ENCODE assay signal across 8 cellular contexts in the genomic region with DNA sequence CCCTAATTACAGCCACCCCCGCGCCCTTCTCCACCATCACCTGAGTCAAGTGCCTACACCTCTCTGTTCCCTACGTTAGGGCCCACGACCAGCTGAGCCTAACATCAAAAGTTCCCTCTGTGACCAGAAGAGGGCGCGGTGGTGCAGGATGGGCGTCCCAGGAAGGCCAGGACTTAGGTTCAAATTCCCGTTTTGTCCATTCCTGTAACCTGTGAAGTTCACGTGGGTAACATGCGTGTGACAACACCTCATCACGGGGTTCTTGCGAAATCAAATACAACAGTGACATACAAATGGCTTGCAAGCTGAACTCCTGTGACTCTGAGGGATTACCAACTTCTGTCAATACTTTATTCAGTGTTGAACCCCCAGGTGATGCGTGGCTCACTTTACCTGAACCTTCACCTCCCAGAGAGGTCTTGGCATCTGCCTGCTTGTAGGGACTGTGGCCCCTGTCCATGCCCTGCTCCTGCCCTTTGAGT.
DNase-seq lines count a peak whose midpoint lies in the region; ATAC-seq, FAIRE-seq and TF ChIP-seq lines count a peak whose summit lies in the region.

No MANE protein-coding gene starts in this region.

- WGBS in HepG2 (ENCODE audit: low lambda C conversion rate): 3% methylated on average over 13 of the region's 13 CpGs

- no peaks in the 10 kb centered on the region for H3K9me3 ChIP-seq in HepG2 (ENCODE audit: low read length)

- BruUV-seq in HepG2 (replicated peaks; lab: Mats Ljungman, UMichigan): no TSS peak

- no peak overlapping the region for H2AFZ ChIP-seq in HepG2 (ENCODE audit: low read length)

- no peak overlapping the region for H3K4me2 ChIP-seq in HepG2 (ENCODE audit: low read depth, low read length)

- H3K4me1 ChIP-seq in HepG2 (ENCODE audit: insufficient read depth, low read length): no peaks in the 10 kb centered on the region

- no peaks in the 10 kb centered on the region for H4K20me1 ChIP-seq in HepG2 (ENCODE audit: insufficient read depth, low read length)

- POLR2A ChIA-PET in HepG2 (lab: Yijun Ruan, JAX): no interaction called here

- ATAC-seq in HepG2: peak; percentile 90
- ATAC-seq in HG03460 (IDR thresholded peaks at IDR 0.05; ENCODE audit: unreplicated experiment): no peak
- ATAC-seq in GM21390 (IDR thresholded peaks at IDR 0.05; ENCODE audit: unreplicated experiment): no peak

- H3K27ac ChIP-seq in VCaP: no peak overlapping the region
- no peak overlapping the region for H3K27ac ChIP-seq in HepG2 (ENCODE audit: extremely low read length, insufficient read depth, low read length)

- CTCF ChIA-PET in HepG2 (lab: Yijun Ruan, JAX; ENCODE audit: low intra/inter-chr PET ratio, low total read pairs): interaction anchor here (1.2 to 2.2 kb wide), 4 partner anchors 154 to 828 kb away, joined by 3 to 25 read pairs (median 10); no protein-coding TSS in a partner anchor

- no peak overlapping the region for H3K9ac ChIP-seq in HepG2 (ENCODE audit: insufficient read depth, low read depth, low read length)

- H3K79me2 ChIP-seq in HepG2 (ENCODE audit: insufficient read depth, low read length): no peaks in the 10 kb centered on the region

- TF ChIP-seq CTCF in GM12865 (IDR thresholded peaks at IDR 0.05; ENCODE audit: insufficient read depth, low read depth, low read length, missing control alignments) (peak; percentile 84), VCaP (conservative IDR thresholded peaks at IDR 0.05) (peak; percentile 78), bronchial epithelial cell (IDR thresholded peaks at IDR 0.05; ENCODE audit: insufficient read depth, low read length, severe bottlenecking) (peak; percentile 86), HepG2 (CRISPR knock-in tag; IDR thresholded peaks at IDR 0.05) (peak; percentile 92)

- TF ChIP-seq EP300 in HepG2 (IDR thresholded peaks at IDR 0.05; ENCODE audit: low read depth in 2 of 2, low read length in 2 of 2) (peak in 1 of 2 experiments; percentile 34; a peak in 1 of 4 replicates), HepG2 (CRISPR knock-in tag; IDR thresholded peaks at IDR 0.05; ENCODE audit: borderline replicate concordance) (peak; percentile 58; the same call in 1 of the 2 replicates)

- peak; percentile 73 for TF ChIP-seq RAD21 in HepG2 (CRISPR knock-in tag; IDR thresholded peaks at IDR 0.05)

- peak; percentile 91 for FAIRE-seq in bronchial epithelial cell (lab: Jason Lieb, UNC)
- FAIRE-seq in HepG2 (lab: Jason Lieb, UNC): peak; percentile 90

- H3K4me3 ChIP-seq in GM12865 (ENCODE audit: low read depth, low read length): no peak overlapping the region
- no peak overlapping the region for H3K4me3 ChIP-seq in bronchial epithelial cell (ENCODE audit: low read depth, low read length)
- H3K4me3 ChIP-seq in HepG2 (replicated peaks in 1 of 3; ENCODE audit: insufficient read depth in 1 of 3, low read depth in 2 of 3, low read length in 3 of 3): no peak overlapping the region

- DNase-seq in GM12865 (ENCODE audit: low read depth) (peak; percentile 74), NCI-H1092 treated with DMSO at 0.1 percent for 48 hours (lab: John Stamatoyannopoulos, UW) (peak; percentile 19), bronchial epithelial cell (ENCODE audit: low read depth) (peak; percentile 66), HepG2 (ENCODE audit: low spot score) (peak; percentile 75)
- DNase-seq in stimulated activated CD8-positive, alpha-beta memory T cell treated with anti-CD3 and anti-CD28 coated beads, Interleukin-15, amount 100 ng/mL, for 1 hour (ENCODE audit: low read depth): peak; percentile 49

- H3K36me3 ChIP-seq in bronchial epithelial cell (ENCODE audit: control insufficient read depth, insufficient read depth, low read length): no peaks in the 10 kb centered on the region
- H3K36me3 ChIP-seq in HepG2 (replicated peaks in 1 of 2; ENCODE audit: control insufficient read depth in 1 of 2, insufficient read depth in 2 of 2, low read length in 2 of 2): no peaks in the 10 kb centered on the region

- intact Hi-C loops in HepG2 (cut with micrococcal nuclease; ENCODE audit: unreplicated experiment): loop anchor here (1.0 to 5.0 kb wide), 3 partner anchors 211 to 828 kb away; no protein-coding TSS in a partner anchor

- in situ Hi-C loops in HepG2 (cut with HindIII; ENCODE audit: extremely low pct_ligation_motif_present, low pct_unique_long_range_greater_than_20kb): loop anchor here (10.0 kb wide), 1 partner anchor 826 kb away; no protein-coding TSS in a partner anchor

- TF ChIP-seq POLR2A in HepG2 (IDR thresholded peaks at IDR 0.05; ENCODE audit: insufficient read depth in 1 of 2, low read depth in 2 of 2, low read length in 2 of 2): no peak

- H3K27me3 ChIP-seq in bronchial epithelial cell (ENCODE audit: control insufficient read depth, insufficient read depth, low read length) (no peaks in the 10 kb centered on the region), HepG2 (ENCODE audit: control insufficient read depth in 1 of 2, insufficient read depth in 2 of 2, low read length in 2 of 2) (no peaks in the 10 kb centered on the region)

TF ChIP-seq in HepG2, 621 proteins besides CTCF, POLR2A, EP300 and RAD21 (continues in another document):
- no peak for TF ChIP-seq ZNF670 (CRISPR knock-in tag; IDR thresholded peaks at IDR 0.05; ENCODE audit: borderline replicate concordance)
- TF ChIP-seq GTF3A (CRISPR knock-in tag; conservative IDR thresholded peaks at IDR 0.05): no peak
- TF ChIP-seq, protein P1, sequence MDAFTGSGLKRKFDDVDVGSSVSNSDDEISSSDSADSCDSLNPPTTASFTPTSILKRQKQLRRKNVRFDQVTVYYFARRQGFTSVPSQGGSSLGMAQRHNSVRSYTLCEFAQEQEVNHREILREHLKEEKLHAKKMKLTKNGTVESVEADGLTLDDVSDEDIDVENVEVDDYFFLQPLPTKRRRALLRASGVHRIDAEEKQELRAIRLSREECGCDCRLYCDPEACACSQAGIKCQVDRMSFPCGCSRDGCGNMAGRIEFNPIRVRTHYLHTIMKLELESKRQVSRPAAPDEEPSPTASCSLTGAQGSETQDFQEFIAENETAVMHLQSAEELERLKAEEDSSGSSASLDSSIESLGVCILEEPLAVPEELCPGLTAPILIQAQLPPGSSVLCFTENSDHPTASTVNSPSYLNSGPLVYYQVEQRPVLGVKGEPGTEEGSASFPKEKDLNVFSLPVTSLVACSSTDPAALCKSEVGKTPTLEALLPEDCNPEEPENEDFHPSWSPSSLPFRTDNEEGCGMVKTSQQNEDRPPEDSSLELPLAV (CRISPR knock-in tag; conservative IDR thresholded peaks at IDR 0.05; ENCODE audit: low read depth): no peak
- TF ChIP-seq RXRB (CRISPR knock-in tag; IDR thresholded peaks at IDR 0.05; ENCODE audit: borderline replicate concordance): peak; percentile 46
- TF ChIP-seq NR2C2 (CRISPR knock-in tag; IDR thresholded peaks at IDR 0.05; ENCODE audit: borderline replicate concordance): peak; percentile 46; the same call in 1 of the 2 replicates
- TF ChIP-seq, protein P2, sequence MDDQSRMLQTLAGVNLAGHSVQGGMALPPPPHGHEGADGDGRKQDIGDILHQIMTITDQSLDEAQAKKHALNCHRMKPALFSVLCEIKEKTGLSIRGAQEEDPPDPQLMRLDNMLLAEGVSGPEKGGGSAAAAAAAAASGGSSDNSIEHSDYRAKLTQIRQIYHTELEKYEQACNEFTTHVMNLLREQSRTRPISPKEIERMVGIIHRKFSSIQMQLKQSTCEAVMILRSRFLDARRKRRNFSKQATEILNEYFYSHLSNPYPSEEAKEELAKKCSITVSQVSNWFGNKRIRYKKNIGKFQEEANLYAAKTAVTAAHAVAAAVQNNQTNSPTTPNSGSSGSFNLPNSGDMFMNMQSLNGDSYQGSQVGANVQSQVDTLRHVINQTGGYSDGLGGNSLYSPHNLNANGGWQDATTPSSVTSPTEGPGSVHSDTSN (CRISPR knock-in tag; IDR thresholded peaks at IDR 0.05; ENCODE audit: borderline replicate concordance): no peak
- TF ChIP-seq TBX2 (CRISPR knock-in tag; IDR thresholded peaks at IDR 0.05; ENCODE audit: borderline replicate concordance): peak; percentile 48; the same call in 1 of the 2 replicates
- peak; percentile 32; the same call in 1 of the 2 replicates for TF ChIP-seq THAP11 (CRISPR knock-in tag; IDR thresholded peaks at IDR 0.05)
- TF ChIP-seq, protein P3, sequence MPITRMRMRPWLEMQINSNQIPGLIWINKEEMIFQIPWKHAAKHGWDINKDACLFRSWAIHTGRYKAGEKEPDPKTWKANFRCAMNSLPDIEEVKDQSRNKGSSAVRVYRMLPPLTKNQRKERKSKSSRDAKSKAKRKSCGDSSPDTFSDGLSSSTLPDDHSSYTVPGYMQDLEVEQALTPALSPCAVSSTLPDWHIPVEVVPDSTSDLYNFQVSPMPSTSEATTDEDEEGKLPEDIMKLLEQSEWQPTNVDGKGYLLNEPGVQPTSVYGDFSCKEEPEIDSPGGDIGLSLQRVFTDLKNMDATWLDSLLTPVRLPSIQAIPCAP (CRISPR knock-in tag; IDR thresholded peaks at IDR 0.05; ENCODE audit: low read depth): no peak
- TF ChIP-seq PPARG (CRISPR knock-in tag; conservative IDR thresholded peaks at IDR 0.05): no peak
- 0 out of 2 replicates have a peak, but pooled peaks have one; percentile 36 for TF ChIP-seq RFX5 (IDR thresholded peaks at IDR 0.05; ENCODE audit: low read depth, low read length)
- TF ChIP-seq, protein P4, sequence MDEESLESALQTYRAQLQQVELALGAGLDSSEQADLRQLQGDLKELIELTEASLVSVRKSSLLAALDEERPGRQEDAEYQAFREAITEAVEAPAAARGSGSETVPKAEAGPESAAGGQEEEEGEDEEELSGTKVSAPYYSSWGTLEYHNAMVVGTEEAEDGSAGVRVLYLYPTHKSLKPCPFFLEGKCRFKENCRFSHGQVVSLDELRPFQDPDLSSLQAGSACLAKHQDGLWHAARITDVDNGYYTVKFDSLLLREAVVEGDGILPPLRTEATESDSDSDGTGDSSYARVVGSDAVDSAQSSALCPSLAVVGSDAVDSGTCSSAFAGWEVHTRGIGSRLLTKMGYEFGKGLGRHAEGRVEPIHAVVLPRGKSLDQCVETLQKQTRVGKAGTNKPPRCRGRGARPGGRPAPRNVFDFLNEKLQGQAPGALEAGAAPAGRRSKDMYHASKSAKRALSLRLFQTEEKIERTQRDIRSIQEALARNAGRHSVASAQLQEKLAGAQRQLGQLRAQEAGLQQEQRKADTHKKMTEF (CRISPR knock-in tag; IDR thresholded peaks at IDR 0.05): no peak
- TF ChIP-seq GZF1 (CRISPR knock-in tag; IDR thresholded peaks at IDR 0.05): no peak
- TF ChIP-seq JUN (CRISPR knock-in tag; IDR thresholded peaks at IDR 0.05): no peak

Comparison
In these comparisons a context has a peak if more than half of its experiments do, and no peak if none do; other contexts are left out.
1. DNase-seq: peak in every context shown above with its lines; median percentile 75 in HepG2; 74 in GM12865; 66 in bronchial epithelial cell; 49 in stimulated activated CD8-positive, alpha-beta memory T cell treated with anti-CD3 and anti-CD28 coated beads, Interleukin-15, amount 100 ng/mL, for 1 hour; 19 in NCI-H1092 treated with DMSO at 0.1 percent for 48 hours.